ENCODE assay signal across 18 cellular contexts in genomic region chr20:15346657-15347280, GRCh38.
DNase-seq lines count a peak whose midpoint lies in the region; ATAC-seq, FAIRE-seq and TF ChIP-seq lines count a peak whose summit lies in the region.
"Had no signal": no experiment of that assay in that cellular context is flagged by ENCODE, and none has a peak within 500 bp of the region (broad histone marks: within the 10 kb centered on the region; RNA-seq: fewer than 3 reads in every experiment).

No MANE protein-coding gene starts in this region.

- H3K9ac ChIP-seq in HepG2 (ENCODE audit: insufficient read depth, low read depth, low read length), result no peak overlapping the region
- H3K9ac ChIP-seq: BLaER1 treated with 17β-estradiol and CSF1 and Interleukin-3, amounts not matched to agents 10 nM and 100 nM had no signal

- H3K27ac ChIP-seq in HepG2 (ENCODE audit: extremely low read length, insufficient read depth, low read length) (no peak overlapping the region), right lobe of liver (no peak overlapping the region), esophagus muscularis mucosa (replicated peaks in 1 of 4) (no peak overlapping the region)
- H3K27ac ChIP-seq: BLaER1 treated with 17β-estradiol and CSF1 and Interleukin-3, amounts not matched to agents 10 nM and 100 nM; HL-60 had no signal

- H3K9me3 ChIP-seq in HepG2 (ENCODE audit: low read length) (peaks cover 92% of the 10 kb centered on the region), right lobe of liver (no peaks in the 10 kb centered on the region), esophagus muscularis mucosa (no peaks in the 10 kb centered on the region)

- H3K27me3 ChIP-seq in HepG2 (ENCODE audit: control insufficient read depth in 1 of 2, insufficient read depth in 2 of 2, low read length in 2 of 2) (no peaks in the 10 kb centered on the region; a peak in 1 of 5 replicates), right lobe of liver (no peaks in the 10 kb centered on the region), bronchial epithelial cell (ENCODE audit: control insufficient read depth, insufficient read depth, low read length) (no peaks in the 10 kb centered on the region), esophagus muscularis mucosa (no peaks in the 10 kb centered on the region)
- H3K27me3 ChIP-seq: BLaER1 treated with 17β-estradiol and CSF1 and Interleukin-3, amounts not matched to agents 10 nM and 100 nM had no signal

- TF ChIP-seq RAD21 in HepG2 (CRISPR knock-in tag; IDR thresholded peaks at IDR 0.05), result no peak

- ATAC-seq in HepG2, result no peak
- ATAC-seq in right lobe of liver, result no peak
- ATAC-seq in GM19452 (IDR thresholded peaks at IDR 0.05; ENCODE audit: unreplicated experiment), result no peak
- ATAC-seq: CD8-positive, alpha-beta T cell; HCT116 had no signal

- H2AFZ ChIP-seq in HepG2 (ENCODE audit: low read length), result no peak overlapping the region

- no peak for TF ChIP-seq POLR2A in HepG2 (IDR thresholded peaks at IDR 0.05; ENCODE audit: insufficient read depth in 1 of 2, low read depth in 2 of 2, low read length in 2 of 2)
- TF ChIP-seq POLR2A in right lobe of liver (IDR thresholded peaks at IDR 0.05), result no peak
- no peak for TF ChIP-seq POLR2A in esophagus muscularis mucosa (IDR thresholded peaks at IDR 0.05; ENCODE audit: low read depth)

- DNase-seq in HepG2 (ENCODE audit: low spot score) (no peak), right lobe of liver (no peak), bronchial epithelial cell (ENCODE audit: low read depth) (peak; percentile 62), kidney tubule cell (ENCODE audit: low spot score) (peak; percentile 10), esophagus muscularis mucosa (ENCODE audit: extremely low spot score) (no peak), foreskin fibroblast (no peak)
- DNase-seq: 8988T; Calu3; CD8-positive, alpha-beta T cell; DMS79 treated with DMSO at 0.1 percent for 48 hours; GF-D8; GOT3; H7; HFFc6 had no signal

- H3K4me3 ChIP-seq in HepG2 (replicated peaks in 1 of 3; ENCODE audit: insufficient read depth in 1 of 3, low read depth in 2 of 3, low read length in 3 of 3) (no peak overlapping the region), right lobe of liver (no peak overlapping the region), bronchial epithelial cell (ENCODE audit: low read depth, low read length) (no peak overlapping the region), esophagus muscularis mucosa (no peak overlapping the region), foreskin fibroblast (ENCODE audit: low read depth in 1 of 2, low read length in 2 of 2) (no peak overlapping the region)
- H3K4me3 ChIP-seq: BLaER1 treated with 17β-estradiol and CSF1 and Interleukin-3, amounts not matched to agents 10 nM and 100 nM had no signal

- H3K4me1 ChIP-seq in HepG2 (ENCODE audit: insufficient read depth, low read length), result no peaks in the 10 kb centered on the region
- peaks cover 0 to 11% (median 2%) of the 10 kb centered on the region in 4 donors for H3K4me1 ChIP-seq in right lobe of liver
- H3K4me1 ChIP-seq in esophagus muscularis mucosa, result no peaks in the 10 kb centered on the region
- H3K4me1 ChIP-seq: BLaER1 treated with 17β-estradiol and CSF1 and Interleukin-3, amounts not matched to agents 10 nM and 100 nM had no signal

- TF ChIP-seq CTCF in HepG2 (CRISPR knock-in tag; IDR thresholded peaks at IDR 0.05) (no peak), right lobe of liver (IDR thresholded peaks at IDR 0.05) (no peak), bronchial epithelial cell (IDR thresholded peaks at IDR 0.05; ENCODE audit: insufficient read depth, low read length, severe bottlenecking) (no peak), esophagus muscularis mucosa (IDR thresholded peaks at IDR 0.05) (no peak), foreskin fibroblast (IDR thresholded peaks at IDR 0.05; ENCODE audit: low read depth, low read length) (no peak)

- TF ChIP-seq EP300 in HepG2 (IDR thresholded peaks at IDR 0.05; ENCODE audit: low read depth in 2 of 2, low read length in 2 of 2), result no peak
- TF ChIP-seq EP300 in HepG2 (CRISPR knock-in tag; IDR thresholded peaks at IDR 0.05; ENCODE audit: borderline replicate concordance), result no peak
- no peak for TF ChIP-seq EP300 in esophagus muscularis mucosa (IDR thresholded peaks at IDR 0.05)

- no TSS peak for BruUV-seq in HepG2 (replicated peaks; lab: Mats Ljungman, UMichigan)

- in situ Hi-C loops in HepG2 (cut with HindIII; ENCODE audit: extremely low pct_ligation_motif_present, low pct_unique_long_range_greater_than_20kb), result no loop called here

- no peaks in the 10 kb centered on the region for H3K36me3 ChIP-seq in HepG2 (replicated peaks in 1 of 2; ENCODE audit: control insufficient read depth in 1 of 2, insufficient read depth in 2 of 2, low read length in 2 of 2)
- H3K36me3 ChIP-seq in right lobe of liver, result no peaks in the 10 kb centered on the region
- H3K36me3 ChIP-seq in bronchial epithelial cell (ENCODE audit: control insufficient read depth, insufficient read depth, low read length), result no peaks in the 10 kb centered on the region
- no peaks in the 10 kb centered on the region for H3K36me3 ChIP-seq in esophagus muscularis mucosa
- H3K36me3 ChIP-seq: BLaER1 treated with 17β-estradiol and CSF1 and Interleukin-3, amounts not matched to agents 10 nM and 100 nM had no signal

- no peak overlapping the region for H3K4me2 ChIP-seq in HepG2 (ENCODE audit: low read depth, low read length)
- H3K4me2 ChIP-seq: BLaER1 treated with 17β-estradiol and CSF1 and Interleukin-3, amounts not matched to agents 10 nM and 100 nM had no signal

- no peaks in the 10 kb centered on the region for H4K20me1 ChIP-seq in HepG2 (ENCODE audit: insufficient read depth, low read length)
- H4K20me1 ChIP-seq: BLaER1 treated with 17β-estradiol and CSF1 and Interleukin-3, amounts not matched to agents 10 nM and 100 nM had no signal

- POLR2A ChIA-PET in HepG2 (lab: Yijun Ruan, JAX), result no interaction called here

- no peaks in the 10 kb centered on the region for H3K79me2 ChIP-seq in HepG2 (ENCODE audit: insufficient read depth, low read length)

- intact Hi-C loops in HepG2 (cut with micrococcal nuclease; ENCODE audit: unreplicated experiment), result no loop called here
- intact Hi-C loops in right lobe of liver (cut with DNase I), result no loop called here
- intact Hi-C loops in esophagus muscularis mucosa (cut with DNase I), result no loop called here

- CTCF ChIA-PET in HepG2 (lab: Yijun Ruan, JAX; ENCODE audit: low intra/inter-chr PET ratio, low total read pairs), result no interaction called here

- FAIRE-seq in HepG2 (lab: Jason Lieb, UNC), result no peak
- FAIRE-seq in bronchial epithelial cell (lab: Jason Lieb, UNC), result no peak

- WGBS in HepG2 (ENCODE audit: low lambda C conversion rate), result 48% methylated on average over 3 of the region's 3 CpGs
- WGBS in right lobe of liver (ENCODE audit: insufficient coverage, low coverage, low lambda C conversion rate, missing lambda C conversion rate), result 100% methylated on average over 2 of the region's 3 CpGs
- 75% methylated on average over 3 of the region's 3 CpGs for WGBS in esophagus muscularis mucosa

TF ChIP-seq in HepG2, 621 proteins besides CTCF, POLR2A, EP300 and RAD21:
- TF ChIP-seq ZNF713 (CRISPR knock-in tag; IDR thresholded peaks at IDR 0.05), result no peak
- peak; percentile 52 to 82 for TF ChIP-seq MAFK (conservative IDR thresholded peaks at IDR 0.05 in 1 of 2, IDR thresholded peaks at IDR 0.05 in 1 of 2; ENCODE audit: low read length in 2 of 2)
- TF ChIP-seq MAFF (IDR thresholded peaks at IDR 0.05; ENCODE audit: low read depth, low read length), result peak; percentile 69

Comparison
In these comparisons a context has a peak if more than half of its experiments do, and no peak if none do; other contexts are left out.
1. DNase-seq: peak in bronchial epithelial cell (single experiment) and kidney tubule cell (single experiment); none in HepG2 (single experiment), right lobe of liver (0 of 3), esophagus muscularis mucosa (single experiment) and foreskin fibroblast (0 of 2).